7 cellular contexts compared by ENCODE assay signal in the genomic region with DNA sequence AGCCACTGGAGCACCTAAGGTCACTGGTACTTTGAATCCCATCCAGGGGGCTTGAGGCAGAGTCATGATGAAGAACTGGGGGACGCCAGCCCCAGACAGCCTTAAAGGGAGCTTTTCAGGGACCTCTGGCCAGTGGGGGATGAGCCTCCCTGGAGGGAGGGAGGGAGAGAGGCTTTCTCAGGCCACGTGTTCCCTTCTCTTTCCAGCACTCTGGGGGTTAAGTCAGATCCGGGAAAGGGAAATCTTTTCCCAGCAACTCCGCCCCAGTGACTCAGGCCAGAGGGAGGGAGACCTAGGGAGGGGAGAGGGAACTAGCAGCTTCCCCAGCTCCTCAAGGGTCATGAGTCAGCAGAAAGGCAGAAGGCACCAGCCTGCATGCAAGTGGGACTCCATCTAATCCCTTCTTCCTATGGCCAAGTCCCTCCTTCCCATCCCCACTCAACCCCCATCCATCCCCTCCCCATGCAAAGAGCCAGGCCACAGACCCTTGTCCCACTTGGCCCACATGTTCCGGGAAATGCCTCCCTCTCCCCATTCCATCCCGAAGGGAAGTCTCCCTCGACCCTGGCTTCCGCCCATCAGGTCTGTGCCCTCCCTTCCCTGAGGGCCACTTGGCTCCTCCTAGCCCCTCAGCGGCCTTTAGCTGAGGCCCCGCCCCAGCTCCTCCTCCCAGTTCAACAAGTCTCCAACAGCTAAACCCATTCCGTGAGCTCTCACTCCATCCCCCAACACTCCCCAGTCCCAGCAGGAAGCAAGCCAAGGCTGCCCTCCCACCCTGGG. TPM values are rescaled to one million over a fixed set of nuclear protein-coding genes. Genes with fewer than 3 reads are reported as not detected.
DNase-seq lines count a peak whose midpoint lies in the region; ATAC-seq, FAIRE-seq and TF ChIP-seq lines count a peak whose summit lies in the region.

No MANE protein-coding gene starts in this region.

- H3K4me3 ChIP-seq in Loucy (ENCODE audit: low read length, poor library complexity, severe bottlenecking), result peak overlapping the region; percentile 94

- peaks cover 34% of the 10 kb centered on the region; the same call in 1 of the 2 replicates for H3K36me3 ChIP-seq in Loucy (ENCODE audit: insufficient read depth, low read length)

- no peaks in the 10 kb centered on the region for H3K9me2 ChIP-seq in Loucy (replicated peaks; ENCODE audit: low read depth, low read length)

- H4K20me1 ChIP-seq in Loucy (ENCODE audit: insufficient read depth, low read length, poor library complexity, severe bottlenecking), result peaks cover 58% of the 10 kb centered on the region

- no peak for TF ChIP-seq POLR2A in GM12892 (IDR thresholded peaks at IDR 0.05; ENCODE audit: low read depth, low read length)

- DNase-seq in GM12892 (ENCODE audit: insufficient read length) (no peak), SW 1271 (lab: John Stamatoyannopoulos, UW) (peak; percentile 99 to 100), MCF 10A (ENCODE audit: unreplicated experiment) (peak; percentile 100), iPS DF 19.7 (ENCODE audit: low read depth, low spot score) (peak; percentile 97), renal cortical epithelial cell (ENCODE audit: low read depth) (peak; percentile 99)

- H3K27ac Mint-ChIP-seq in MCF 10A (ENCODE audit: low read depth, unreplicated experiment), result no peak overlapping the region

- H3K9ac ChIP-seq in Loucy (ENCODE audit: low read depth, low read length, poor library complexity, severe bottlenecking), result peak overlapping the region; percentile 100

- ATAC-seq in GM18861 (IDR thresholded peaks at IDR 0.05; ENCODE audit: unreplicated experiment), result no peak

- no peaks in the 10 kb centered on the region for H3K9me3 ChIP-seq in Loucy (ENCODE audit: insufficient read depth, low read depth, low read length)

- CTCF ChIA-PET in MCF 10A (lab: Yijun Ruan, JAX), result interaction anchor here (0.6 to 4.3 kb wide), 21 partner anchors 8 to 1395 kb away, joined by 3 to 27 read pairs (median 4); a partner anchor contains a TSS

- H3K27me3 ChIP-seq in Loucy (ENCODE audit: insufficient read depth, low read length, poor library complexity, severe bottlenecking), result peaks cover 7% of the 10 kb centered on the region

- intact Hi-C loops in MCF 10A (cut with micrococcal nuclease), result loop anchor here (1.0 to 5.0 kb wide), 3 partner anchors 36 to 201 kb away; no protein-coding TSS in a partner anchor

- H3K4me1 Mint-ChIP-seq in MCF 10A (ENCODE audit: insufficient read depth, unreplicated experiment), result peaks cover 22% of the 10 kb centered on the region

- no peaks in the 10 kb centered on the region for H3K27me3 Mint-ChIP-seq in MCF 10A (ENCODE audit: insufficient read depth, unreplicated experiment)

- FAIRE-seq in GM12892 (lab: Jason Lieb, UNC), result peak; percentile 72

- H3K9me3 Mint-ChIP-seq in MCF 10A (ENCODE audit: unreplicated experiment), result no peaks in the 10 kb centered on the region

- no peak overlapping the region for H2AFZ ChIP-seq in Loucy (ENCODE audit: low read length)

- peaks cover 48% of the 10 kb centered on the region for H3K4me1 ChIP-seq in Loucy (ENCODE audit: insufficient read depth, low read length, poor library complexity, severe bottlenecking)

- H3K79me2 ChIP-seq in Loucy (ENCODE audit: insufficient read depth, low read length), result peaks cover 89% of the 10 kb centered on the region

- no peak for TF ChIP-seq CTCF in Loucy (conservative IDR thresholded peaks at IDR 0.05; ENCODE audit: low read length)
- no peak for TF ChIP-seq CTCF in MCF 10A (IDR thresholded peaks at IDR 0.05; ENCODE audit: unreplicated experiment)

- H3K36me3 Mint-ChIP-seq in MCF 10A (ENCODE audit: insufficient read depth, unreplicated experiment), result peaks cover 37% of the 10 kb centered on the region

- no TSS peak for BruUV-seq in MCF 10A (replicated peaks; lab: Mats Ljungman, UMichigan)

- H3K4me2 ChIP-seq in Loucy (ENCODE audit: low read depth, low read length, poor library complexity, severe bottlenecking), result peak overlapping the region; percentile 100

- H3K4me3 Mint-ChIP-seq in MCF 10A (ENCODE audit: unreplicated experiment), result no peak overlapping the region

- POLR2A ChIA-PET in MCF 10A (lab: Yijun Ruan, JAX), result interaction anchor here (0.5 to 24.1 kb wide), 26 partner anchors 9 to 264 kb away, joined by 3 to 739 read pairs (median 6); a partner anchor contains a TSS

- H3F3A ChIP-seq in Loucy (ENCODE audit: low read depth), result peaks cover 11% of the 10 kb centered on the region; the same call in 1 of the 2 replicates

RNA-seq across cellular contexts. Expression of a gene that starts 5.6 kb away (rescaled TPM):
- polyA plus RNA-seq in GM12892 (2012; ENCODE audit: missing spikeins), result 6.0 TPM
- 103 and 110 TPM in 2 replicates for total RNA-seq in MCF 10A (2022)
- total RNA-seq in renal cortical epithelial cell, result 42.5 and 159 TPM in 2 replicates

RNA-seq across cellular contexts. Expression of a gene that starts 25.8 kb away (rescaled TPM):
- polyA plus RNA-seq in GM12892 (2012; ENCODE audit: missing spikeins), result 2.2 TPM
- total RNA-seq in MCF 10A (2022) (not detected in 2 replicates), renal cortical epithelial cell (1.4 and 2.7 TPM in 2 replicates)

RNA-seq across cellular contexts. Expression of a gene that starts 39.1 kb away (rescaled TPM):
- not detected for polyA plus RNA-seq in GM12892 (2012; ENCODE audit: missing spikeins)
- total RNA-seq in MCF 10A (2022) (136 and 139 TPM in 2 replicates), renal cortical epithelial cell (57.5 and 243 TPM in 2 replicates)

RNA-seq across cellular contexts. Expression of a gene that starts 47.7 kb away (rescaled TPM):
- 0.40 TPM for polyA plus RNA-seq in GM12892 (2012; ENCODE audit: missing spikeins)
- total RNA-seq in MCF 10A (2022), result 158 and 169 TPM in 2 replicates
- total RNA-seq in renal cortical epithelial cell, result 58.5 and 103 TPM in 2 replicates
